Comparison of ENCODE assay signal across 27 cellular contexts in genomic region chr10:44776181-44776580, GRCh38.
DNase-seq lines count a peak whose midpoint lies in the region; ATAC-seq, FAIRE-seq and TF ChIP-seq lines count a peak whose summit lies in the region.
"Had no signal": no experiment of that assay in that cellular context is flagged by ENCODE, and none has a peak within 500 bp of the region (broad histone marks: within the 10 kb centered on the region; RNA-seq: fewer than 3 reads in every experiment).

No MANE protein-coding gene starts in this region.

- no peak overlapping the region for H3K56ac ChIP-seq in IMR-90 (ENCODE audit: extremely low read depth, insufficient read depth, low read length)

- 0 out of 2 replicates have a peak overlapping the region, but pooled peaks have one; percentile 48 for H2AK5ac ChIP-seq in IMR-90 (ENCODE audit: low read depth, low read length)

- H3K27ac ChIP-seq in IMR-90 (ENCODE audit: insufficient read depth, low read length) (no peak overlapping the region), astrocyte (ENCODE audit: low read depth, low read length) (no peak overlapping the region)
- H3K27ac ChIP-seq: BLaER1 had no signal

- in situ Hi-C loops in IMR-90 (cut with MboI; ENCODE audit: low sequenced_read_pairs): no loop called here

- H3K27me3 Mint-ChIP-seq in astrocyte (ENCODE audit: low read depth, unreplicated experiment) (peaks cover 11% of the 10 kb centered on the region), nephron (ENCODE audit: low read depth) (peaks cover 11% of the 10 kb centered on the region)
- H3K27me3 Mint-ChIP-seq: CD4-positive, CD25-positive, alpha-beta regulatory T cell had no signal

- H3K23ac ChIP-seq in IMR-90 (ENCODE audit: low read depth, low read length): no peak overlapping the region

- H3K4me3 ChIP-seq in IMR-90 (ENCODE audit: insufficient read depth, low read depth, low read length): no peak overlapping the region
- no peak overlapping the region for H3K4me3 ChIP-seq in astrocyte (ENCODE audit: insufficient read depth, low read depth, low read length)
- H3K4me3 ChIP-seq: BLaER1, GM12878 had no signal

- H3K27ac Mint-ChIP-seq in astrocyte (ENCODE audit: unreplicated experiment) (no peak overlapping the region), nephron (peak overlapping the region in 2 of 3 experiments; percentile 59 to 64)
- H3K27ac Mint-ChIP-seq: CD4-positive, alpha-beta memory T cell; CD4-positive, CD25-positive, alpha-beta regulatory T cell; CD8-positive, alpha-beta memory T cell had no signal

- H3K4me2 ChIP-seq in IMR-90 (ENCODE audit: low read depth, low read length): no peak overlapping the region
- no peak overlapping the region for H3K4me2 ChIP-seq in astrocyte (ENCODE audit: low read length)
- H3K4me2 ChIP-seq: BLaER1 had no signal

- H3K4ac ChIP-seq in IMR-90 (ENCODE audit: low read depth, low read length): no peak overlapping the region

- ATAC-seq in IMR-90 (ENCODE audit: low read depth): no peak
- ATAC-seq: GM12878 had no signal

- H2BK5ac ChIP-seq in IMR-90 (ENCODE audit: low read depth, low read length, poor library complexity, severe bottlenecking): no peak overlapping the region

- no peak overlapping the region for H2AK9ac ChIP-seq in IMR-90 (replicated peaks; ENCODE audit: low read depth, low read length, poor library complexity)

- no peaks in the 10 kb centered on the region for H3K36me3 Mint-ChIP-seq in astrocyte (ENCODE audit: low read depth, unreplicated experiment)
- no peaks in the 10 kb centered on the region for H3K36me3 Mint-ChIP-seq in nephron (ENCODE audit: low read depth)
- H3K36me3 Mint-ChIP-seq: CD14-positive monocyte; CD4-positive, alpha-beta memory T cell; CD4-positive, CD25-positive, alpha-beta regulatory T cell; CD8-positive, alpha-beta memory T cell had no signal

- POLR2A ChIA-PET in IMR-90 (lab: Charles Lee; ENCODE audit: unreplicated experiment): no interaction called here

- no TSS peak for BruUV-seq in IMR-90 (replicated peaks; lab: Mats Ljungman, UMichigan)

- no peaks in the 10 kb centered on the region for H3K79me1 ChIP-seq in IMR-90 (ENCODE audit: low read depth in 1 of 2, low read length in 2 of 2)

- intact Hi-C loops in IMR-90 (cut with micrococcal nuclease): no loop called here

- H3K9me3 ChIP-seq in IMR-90 (ENCODE audit: control insufficient read depth, insufficient read depth, low read length) (no peaks in the 10 kb centered on the region), astrocyte (ENCODE audit: insufficient read depth, low read depth, low read length) (no peaks in the 10 kb centered on the region)
- H3K9me3 ChIP-seq: BE2C, BLaER1 had no signal

- H2AFZ ChIP-seq in IMR-90 (replicated peaks; ENCODE audit: low read length, poor library complexity): no peak overlapping the region
- H2AFZ ChIP-seq in astrocyte (ENCODE audit: low read depth, low read length): no peak overlapping the region

- no peak for TF ChIP-seq POLR2A in IMR-90 (IDR thresholded peaks at IDR 0.05; ENCODE audit: low read depth, low read length)
- no peak for TF ChIP-seq POLR2A in H54 (IDR thresholded peaks at IDR 0.05; ENCODE audit: low read depth, low read length)

- DNase-seq in IMR-90 (no peak), astrocyte (ENCODE audit: low read depth) (peak; percentile 56), fibroblast of peridontal ligament (ENCODE audit: extremely low read depth) (peak; percentile 14), RCC 7860 (ENCODE audit: low spot score) (no peak), H54 (ENCODE audit: insufficient read length, low spot score) (no peak)
- DNase-seq in effector CD4-positive, alpha-beta T cell: no peak
- DNase-seq: 8988T; ACHN; BE2C; C1 segment of cervical spinal cord; CD4-positive, alpha-beta memory T cell; CD4-positive, CD25-positive, alpha-beta regulatory T cell; CD8-positive, alpha-beta memory T cell; COR-L47; DMS 273 treated with DMSO at 0.1 percent for 48 hours; DMS153; DMS53; DND-41; EL; GDM1 had no signal

- H3K4me1 Mint-ChIP-seq in astrocyte (ENCODE audit: low read depth, unreplicated experiment) (no peaks in the 10 kb centered on the region), nephron (peaks cover 8% of the 10 kb centered on the region)
- H3K4me1 Mint-ChIP-seq: CD14-positive monocyte; CD4-positive, alpha-beta memory T cell; CD4-positive, CD25-positive, alpha-beta regulatory T cell; CD8-positive, alpha-beta memory T cell had no signal

- no peak overlapping the region for H3K18ac ChIP-seq in IMR-90 (ENCODE audit: low read depth, low read length)

- peaks cover 9% of the 10 kb centered on the region for H3K4me1 ChIP-seq in IMR-90 (ENCODE audit: control insufficient read depth, insufficient read depth, low read length)
- H3K4me1 ChIP-seq in astrocyte (ENCODE audit: insufficient read depth, low read length): peaks cover 5% of the 10 kb centered on the region
- H3K4me1 ChIP-seq: BE2C, BLaER1 had no signal

- CTCF ChIA-PET in IMR-90 (lab: Yijun Ruan, JAX): interaction anchor here (1.1 kb wide), 1 partner anchor 60 kb away, joined by 4 read pairs; no protein-coding TSS in a partner anchor

- WGBS in IMR-90 (ENCODE audit: extremely low coverage in 2 of 2, insufficient read length in 1 of 2), 2 experiments: 60% methylated on average over 1 of the region's 3 CpGs; no CpG with 5 or more reads in 1 of the 2 experiments

- TF ChIP-seq RAD21 in IMR-90 (IDR thresholded peaks at IDR 0.05; ENCODE audit: low read length): no peak

- H2BK15ac ChIP-seq in IMR-90 (ENCODE audit: low read depth, low read length): no peak overlapping the region

- H3K79me2 ChIP-seq in astrocyte (ENCODE audit: insufficient read depth, low read length): no peaks in the 10 kb centered on the region

- no peaks in the 10 kb centered on the region; the same call in 1 of the 2 replicates for H3K27me3 ChIP-seq in IMR-90 (ENCODE audit: control insufficient read depth, insufficient read depth, low read length)
- no peaks in the 10 kb centered on the region for H3K27me3 ChIP-seq in astrocyte (ENCODE audit: insufficient read depth, low read length)
- H3K27me3 ChIP-seq: BE2C, BLaER1 had no signal

- FAIRE-seq in astrocyte (lab: Jason Lieb, UNC) (no peak), RCC 7860 (lab: Jason Lieb, UNC) (no peak), H54 (lab: Jason Lieb, UNC) (no peak)
- FAIRE-seq: A204.1, GM12878, GM12892, GM18507 had no signal

- no peak overlapping the region for H4K8ac ChIP-seq in IMR-90 (ENCODE audit: low read depth in 2 of 2, low read length in 2 of 2)

- no peak overlapping the region for H4K5ac ChIP-seq in IMR-90 (ENCODE audit: low read depth, low read length)

- no peak overlapping the region for H4K91ac ChIP-seq in IMR-90 (ENCODE audit: insufficient read depth, low read depth, low read length)

- no peak overlapping the region for H3K14ac ChIP-seq in IMR-90 (replicated peaks; ENCODE audit: low read depth, low read length)

- no peak overlapping the region for H3K4me3 Mint-ChIP-seq in astrocyte (ENCODE audit: unreplicated experiment)
- H3K4me3 Mint-ChIP-seq in nephron: no peak overlapping the region
- H3K4me3 Mint-ChIP-seq: CD14-positive monocyte; CD4-positive, alpha-beta memory T cell; CD4-positive, CD25-positive, alpha-beta regulatory T cell; CD8-positive, alpha-beta memory T cell had no signal

- H3K9ac ChIP-seq in IMR-90 (ENCODE audit: low read depth, low read length) (no peak overlapping the region), astrocyte (ENCODE audit: low read length) (no peak overlapping the region)
- H3K9ac ChIP-seq: BLaER1 had no signal

- no peak overlapping the region for H2BK120ac ChIP-seq in IMR-90 (ENCODE audit: low read depth, low read length)

- H3K9me1 ChIP-seq in IMR-90 (ENCODE audit: insufficient read depth, low read length): peaks cover 10% of the 10 kb centered on the region

- no peak overlapping the region for H2BK20ac ChIP-seq in IMR-90 (ENCODE audit: low read depth, low read length)

- H3K9me3 Mint-ChIP-seq in astrocyte (ENCODE audit: unreplicated experiment): no peaks in the 10 kb centered on the region
- no peaks in the 10 kb centered on the region for H3K9me3 Mint-ChIP-seq in nephron
- H3K9me3 Mint-ChIP-seq: CD8-positive, alpha-beta memory T cell had no signal

- no peaks in the 10 kb centered on the region for H4K20me1 ChIP-seq in IMR-90 (ENCODE audit: insufficient read depth, low read length)
- no peaks in the 10 kb centered on the region for H4K20me1 ChIP-seq in astrocyte (ENCODE audit: insufficient read depth, low read length)
- H4K20me1 ChIP-seq: BLaER1 had no signal

- dilution Hi-C loops in IMR-90 (cut with HindIII; ENCODE audit: low sequenced_read_pairs, unreplicated experiment): no loop called here

- no peaks in the 10 kb centered on the region for H3K36me3 ChIP-seq in IMR-90 (ENCODE audit: control insufficient read depth, insufficient read depth, low read length)
- H3K36me3 ChIP-seq in astrocyte (ENCODE audit: insufficient read depth, low read length): no peaks in the 10 kb centered on the region
- H3K36me3 ChIP-seq: BE2C, BLaER1 had no signal

- TF ChIP-seq CTCF in IMR-90 (conservative IDR thresholded peaks at IDR 0.05; ENCODE audit: low read depth, low read length) (no peak), astrocyte (IDR thresholded peaks at IDR 0.05; ENCODE audit: insufficient read depth, low read depth, low read length) (no peak), nephron (IDR thresholded peaks at IDR 0.05; ENCODE audit: unreplicated experiment in 3 of 3) (no peak)

TF ChIP-seq in IMR-90, 13 proteins besides CTCF, POLR2A, EP300 and RAD21 (continues in another document):
- no peak for TF ChIP-seq MXI1 (IDR thresholded peaks at IDR 0.05; ENCODE audit: borderline replicate concordance, low read depth, low read length)
- TF ChIP-seq BHLHE40 (IDR thresholded peaks at IDR 0.05; ENCODE audit: low read depth, low read length): no peak
- TF ChIP-seq MAFK (IDR thresholded peaks at IDR 0.05; ENCODE audit: low read depth, low read length): no peak
- TF ChIP-seq CEBPB (IDR thresholded peaks at IDR 0.05; ENCODE audit: low read depth, low read length): no peak
- TF ChIP-seq USF2 (IDR thresholded peaks at IDR 0.05; ENCODE audit: low read depth, low read length): no peak
- no peak for TF ChIP-seq MAZ (IDR thresholded peaks at IDR 0.05; ENCODE audit: borderline replicate concordance, low read depth, low read length)
- no peak for TF ChIP-seq RCOR1 (IDR thresholded peaks at IDR 0.05; ENCODE audit: insufficient replicate concordance, low read length)
- TF ChIP-seq CHD1 (IDR thresholded peaks at IDR 0.05; ENCODE audit: low read depth, low read length): no peak
- no peak for TF ChIP-seq SMC3 (IDR thresholded peaks at IDR 0.05; ENCODE audit: low read depth, low read length)
- no peak for TF ChIP-seq RFX5 (IDR thresholded peaks at IDR 0.05; ENCODE audit: low read depth, low read length)
- TF ChIP-seq FOS (IDR thresholded peaks at IDR 0.05; ENCODE audit: low read depth, low read length): no peak
- no peak for TF ChIP-seq NFE2L2 (IDR thresholded peaks at IDR 0.05; ENCODE audit: low read depth, low read length)

Comparison
In these comparisons a context has a peak if more than half of its experiments do, and no peak if none do; other contexts are left out.
1. DNase-seq: peak in astrocyte (single experiment) and fibroblast of peridontal ligament (single experiment); none in IMR-90 (single experiment), effector CD4-positive, alpha-beta T cell (single experiment), RCC 7860 (single experiment) and H54 (single experiment).